14 cellular contexts compared by ENCODE assay signal in genomic region chr9:85182381-85182780, GRCh38.
"Had no signal": no experiment of that assay in that cellular context is flagged by ENCODE, and none has a peak within 500 bp of the region (broad histone marks: within the 10 kb centered on the region; RNA-seq: fewer than 3 reads in every experiment).

No MANE protein-coding gene starts in this region.

- H3K4me1 ChIP-seq: pancreas had no signal

- H3K27me3 ChIP-seq: pancreas had no signal

- H3K9me3 ChIP-seq: pancreas had no signal

- H2AFZ ChIP-seq: hepatocyte had no signal

- FAIRE-seq: colon, pancreas, small intestine had no signal

- H3K36me3 ChIP-seq: pancreas had no signal

- DNase-seq: left colon; left ventricle myocardium superior; mesendoderm; naive B cell; occipital lobe; pancreas; right cardiac atrium; small intestine; stimulated activated CD4-positive, alpha-beta T cell treated with anti-CD3 and anti-CD28 coated beads, Interleukin-12 subunit alpha, Interleukin-12 subunit beta, amount 100 ng/mL, for 4 hours; stimulated activated naive CD4-positive, alpha-beta T cell treated with Interleukin-2 at 50 U/mL for 16 hours; trophoblast cell had no signal

- H3K79me2 ChIP-seq: hepatocyte had no signal

- H3K4me3 ChIP-seq: hepatocyte, lung, pancreas had no signal

- H3K4me2 ChIP-seq: hepatocyte had no signal

- H3K27ac ChIP-seq: hepatocyte, pancreas had no signal
